Comparison of ENCODE assay signal across 31 cellular contexts in genomic region chr11:11370263-11371060, GRCh38. TPM values are rescaled to one million over a fixed set of nuclear protein-coding genes. Genes with fewer than 3 reads are reported as not detected.
DNase-seq lines count a peak whose midpoint lies in the region; ATAC-seq, FAIRE-seq and TF ChIP-seq lines count a peak whose summit lies in the region.
"Had no signal": no experiment of that assay in that cellular context is flagged by ENCODE, and none has a peak within 500 bp of the region (broad histone marks: within the 10 kb centered on the region; RNA-seq: fewer than 3 reads in every experiment).

No MANE protein-coding gene starts in this region.

- intact Hi-C loops in PC-9 (cut with micrococcal nuclease; ENCODE audit: unreplicated experiment) = no loop called here

- H2AFZ ChIP-seq in PC-9 = no peak overlapping the region

- TF ChIP-seq CTCF in PC-9 (conservative IDR thresholded peaks at IDR 0.05) = no peak

- peak; percentile 86 for ATAC-seq in stimulated activated naive B cell treated with anti-CD40 and anti-IgM and Interleukin-4, amounts not matched to agents 10 μg/mL and 1 μg/mL and 100 μg/mL, for 72 hours (replicated peaks)
- ATAC-seq in HG02610 (IDR thresholded peaks at IDR 0.05; ENCODE audit: unreplicated experiment) = no peak
- ATAC-seq: gastroesophageal sphincter, T-helper 17 cell had no signal

- no peaks in the 10 kb centered on the region for H3K9me3 ChIP-seq in PC-9 (ENCODE audit: insufficient read depth, low read depth)
- H3K9me3 ChIP-seq: BLaER1, gastroesophageal sphincter, prostate gland, SK-N-SH had no signal

- no peak overlapping the region for H3K4me2 ChIP-seq in PC-9
- H3K4me2 ChIP-seq: BLaER1, SK-N-SH had no signal

- no TSS peak for BruUV-seq in PC-9 (replicated peaks; lab: Mats Ljungman, UMichigan)

- peaks cover 6 to 8% of the 10 kb centered on the region in 2 donors for H3K27me3 Mint-ChIP-seq in stimulated activated naive B cell treated with anti-CD40 and anti-IgM and Interleukin-4, amounts not matched to agents 10 μg/mL and 1 μg/mL and 100 μg/mL, for 72 hours
- H3K27me3 Mint-ChIP-seq: type B pancreatic cell had no signal

- H3K4me3 Mint-ChIP-seq in stimulated activated naive B cell treated with anti-CD40 and anti-IgM and Interleukin-4, amounts not matched to agents 10 μg/mL and 1 μg/mL and 100 μg/mL, for 72 hours = no peak overlapping the region
- H3K4me3 Mint-ChIP-seq: T-helper 17 cell, type B pancreatic cell had no signal

- no peaks in the 10 kb centered on the region for H3K79me2 ChIP-seq in PC-9 (ENCODE audit: low read depth)

- no peaks in the 10 kb centered on the region for H3K9me2 ChIP-seq in PC-9 (ENCODE audit: insufficient read depth)
- H3K9me2 ChIP-seq: SK-N-SH had no signal

- H3K36me3 Mint-ChIP-seq in stimulated activated naive B cell treated with anti-CD40 and anti-IgM and Interleukin-4, amounts not matched to agents 10 μg/mL and 1 μg/mL and 100 μg/mL, for 72 hours = no peaks in the 10 kb centered on the region
- H3K36me3 Mint-ChIP-seq: type B pancreatic cell had no signal

- H3K27ac ChIP-seq in caudate nucleus (ENCODE audit: low read depth, low read length) (peak overlapping the region; percentile 24), PC-9 (no peak overlapping the region)
- H3K27ac ChIP-seq: BLaER1, gastroesophageal sphincter, prostate gland, RWPE1, sigmoid colon had no signal

- FAIRE-seq in GM12891 (lab: Jason Lieb, UNC) = no peak
- FAIRE-seq in GM19239 (lab: Jason Lieb, UNC) = no peak
- FAIRE-seq: endothelial cell of umbilical vein, H54 had no signal

- H3K4me1 ChIP-seq in PC-9 (replicated peaks; ENCODE audit: insufficient read depth) = no peaks in the 10 kb centered on the region
- H3K4me1 ChIP-seq: BLaER1, prostate gland, sigmoid colon had no signal

- H3K36me3 ChIP-seq in PC-9 (ENCODE audit: low read depth) = no peaks in the 10 kb centered on the region
- H3K36me3 ChIP-seq: BLaER1, prostate gland had no signal

- no peaks in the 10 kb centered on the region for H3F3A ChIP-seq in PC-9 (ENCODE audit: insufficient read depth, low read depth)

- peaks cover 4 to 9% of the 10 kb centered on the region in 2 donors for H3K4me1 Mint-ChIP-seq in stimulated activated naive B cell treated with anti-CD40 and anti-IgM and Interleukin-4, amounts not matched to agents 10 μg/mL and 1 μg/mL and 100 μg/mL, for 72 hours
- H3K4me1 Mint-ChIP-seq: T-helper 17 cell had no signal

- CTCF ChIA-PET in PC-9 (lab: Charles Lee) = no interaction called here

- H4K20me1 ChIP-seq in PC-9 (ENCODE audit: insufficient read depth) = no peaks in the 10 kb centered on the region
- H4K20me1 ChIP-seq: BLaER1 had no signal

- no peak overlapping the region for H3K27ac Mint-ChIP-seq in stimulated activated naive B cell treated with anti-CD40 and anti-IgM and Interleukin-4, amounts not matched to agents 10 μg/mL and 1 μg/mL and 100 μg/mL, for 72 hours
- H3K27ac Mint-ChIP-seq: T-helper 17 cell, type B pancreatic cell had no signal

- no peak for TF ChIP-seq POLR2A in GM12891 (IDR thresholded peaks at IDR 0.05; ENCODE audit: low read depth, low read length)

- POLR2A ChIA-PET in PC-9 (lab: Charles Lee; ENCODE audit: unreplicated experiment) = no interaction called here

- no peak overlapping the region for H3K4me3 ChIP-seq in PC-9
- H3K4me3 ChIP-seq: BLaER1, dorsolateral prefrontal cortex, gastroesophageal sphincter, prostate gland, sigmoid colon had no signal

- H3K9me3 Mint-ChIP-seq in stimulated activated naive B cell treated with anti-CD40 and anti-IgM and Interleukin-4, amounts not matched to agents 10 μg/mL and 1 μg/mL and 100 μg/mL, for 72 hours = peaks cover 0 to 4% of the 10 kb centered on the region in 2 donors
- H3K9me3 Mint-ChIP-seq: type B pancreatic cell had no signal

- DNase-seq in GM12891 (ENCODE audit: insufficient read length, low spot score) = no peak
- DNase-seq in NOMO-1 treated with DMSO at 0.1 percent for 48 hours (lab: John Stamatoyannopoulos, UW; ENCODE audit: unreplicated experiment) = peak; percentile 86
- peak in 31 of 61 donors; percentile 6 to 83 (median 27) for DNase-seq in caudate nucleus (lab: John Stamatoyannopoulos, UW)
- DNase-seq in stimulated activated naive B cell treated with anti-CD40 and anti-IgM and Interleukin-4, amounts not matched to agents 10 μg/mL and 1 μg/mL and 100 μg/mL, for 72 hours = no peak
- no peak for DNase-seq in PC-9
- DNase-seq in stimulated activated CD4-positive, alpha-beta T cell treated with anti-CD3 and anti-CD28 coated beads, Interleukin-4, amount 100 ng/mL, for 24 hours = no peak
- DNase-seq in GM19239 (ENCODE audit: insufficient read length, low spot score) = no peak
- DNase-seq: activated CD4-positive, alpha-beta T cell treated with anti-CD3 and anti-CD28 coated beads for 4 hours; activated gamma-delta T cell; activated T-cell treated with anti-CD3 and anti-CD28 coated beads for 4 hours; cerebellar nuclear complex; COR-L47; GDM1; IMR-90; mesendoderm; NCI-H1092 treated with DMSO at 0.1 percent for 48 hours; NCI-H187; NCI-H2171 treated with DMSO at 0.1 percent for 48 hours; NCI-H524; sigmoid colon; SK-N-SH; T-helper 17 cell had no signal

- H3K27me3 ChIP-seq in PC-9 (ENCODE audit: insufficient read depth, low read depth) = peaks cover 13% of the 10 kb centered on the region
- H3K27me3 ChIP-seq: BLaER1, dorsolateral prefrontal cortex, gastroesophageal sphincter, sigmoid colon had no signal

TF ChIP-seq in GM12891, 5 proteins besides CTCF, POLR2A, EP300 and RAD21:
- TF ChIP-seq SPI1 (IDR thresholded peaks at IDR 0.05; ENCODE audit: low read depth, low read length) = peak; percentile 76
- no peak for TF ChIP-seq PAX5 (IDR thresholded peaks at IDR 0.05; ENCODE audit: insufficient read depth, low read length, severe bottlenecking)

RNA-seq across cellular contexts. Expression of gene CSNK2A3, which starts 17.4 kb away (rescaled TPM):
- 1.6 TPM for polyA plus RNA-seq in GM12891 (2012; ENCODE audit: low read depth, missing spikeins)
- total RNA-seq in PC-9 (2021) = 1.6 TPM in 1 of 2 replicates, not detected in the other
- total RNA-seq: endothelial cell of umbilical vein had no signal

Comparison
In these comparisons a context has a peak if more than half of its experiments do, and no peak if none do; other contexts are left out.
1. DNase-seq: peak in NOMO-1 treated with DMSO at 0.1 percent for 48 hours (single experiment) and caudate nucleus (31 of 61); none in GM12891 (single experiment), stimulated activated naive B cell treated with anti-CD40 and anti-IgM and Interleukin-4, amounts not matched to agents 10 μg/mL and 1 μg/mL and 100 μg/mL, for 72 hours (single experiment), PC-9 (0 of 2), stimulated activated CD4-positive, alpha-beta T cell treated with anti-CD3 and anti-CD28 coated beads, Interleukin-4, amount 100 ng/mL, for 24 hours (single experiment) and GM19239 (single experiment).